In the genomic region with DNA sequence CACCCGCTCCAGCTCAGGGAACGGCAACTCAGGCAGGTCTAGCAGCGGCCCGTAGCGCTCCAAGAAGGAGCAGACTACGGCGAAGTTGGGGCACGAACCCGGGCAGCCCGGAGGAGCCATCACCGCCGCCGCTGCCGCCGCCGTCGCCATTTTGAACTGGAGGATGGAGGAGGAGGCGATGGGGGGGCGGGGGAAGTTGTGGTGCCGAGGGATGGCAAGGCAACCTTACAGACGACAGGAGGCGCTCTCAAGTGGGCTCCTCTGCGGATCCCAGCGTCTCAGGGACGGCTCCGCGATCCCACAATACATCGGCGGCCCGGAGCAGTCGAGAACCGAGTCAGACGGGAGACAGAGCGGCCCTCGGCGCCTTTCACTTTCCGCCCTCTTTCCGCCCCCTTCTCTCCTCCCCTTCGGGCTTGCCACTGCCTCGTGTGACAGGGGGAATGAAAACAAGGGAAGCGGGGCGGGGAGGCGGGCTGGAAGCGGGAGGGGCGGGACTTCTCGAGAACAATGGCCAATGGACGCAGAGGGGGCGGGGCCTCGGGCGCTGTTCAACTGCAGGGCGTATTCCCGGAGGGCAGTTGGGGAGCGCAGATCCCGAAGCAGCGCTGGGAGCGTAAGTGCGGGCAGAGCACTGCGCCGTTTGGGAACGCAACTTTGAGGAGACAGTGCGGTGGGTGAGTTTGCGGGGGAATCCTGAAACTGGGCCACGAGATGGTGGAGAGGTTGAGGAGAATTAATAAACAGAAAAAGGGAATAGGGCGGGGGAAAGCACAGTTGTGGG, we compare ENCODE assay signal across 8 cellular contexts. TPM values are rescaled to one million over a fixed set of nuclear protein-coding genes. Genes with fewer than 3 reads are reported as not detected.
DNase-seq lines count a peak whose midpoint lies in the region; ATAC-seq and TF ChIP-seq lines count a peak whose summit lies in the region.

A gene (plus strand): TSS at position 580 of the 784 bp plus-strand sequence. CDS start 21,353 bp downstream, outside the sequence.
A gene with protein sequence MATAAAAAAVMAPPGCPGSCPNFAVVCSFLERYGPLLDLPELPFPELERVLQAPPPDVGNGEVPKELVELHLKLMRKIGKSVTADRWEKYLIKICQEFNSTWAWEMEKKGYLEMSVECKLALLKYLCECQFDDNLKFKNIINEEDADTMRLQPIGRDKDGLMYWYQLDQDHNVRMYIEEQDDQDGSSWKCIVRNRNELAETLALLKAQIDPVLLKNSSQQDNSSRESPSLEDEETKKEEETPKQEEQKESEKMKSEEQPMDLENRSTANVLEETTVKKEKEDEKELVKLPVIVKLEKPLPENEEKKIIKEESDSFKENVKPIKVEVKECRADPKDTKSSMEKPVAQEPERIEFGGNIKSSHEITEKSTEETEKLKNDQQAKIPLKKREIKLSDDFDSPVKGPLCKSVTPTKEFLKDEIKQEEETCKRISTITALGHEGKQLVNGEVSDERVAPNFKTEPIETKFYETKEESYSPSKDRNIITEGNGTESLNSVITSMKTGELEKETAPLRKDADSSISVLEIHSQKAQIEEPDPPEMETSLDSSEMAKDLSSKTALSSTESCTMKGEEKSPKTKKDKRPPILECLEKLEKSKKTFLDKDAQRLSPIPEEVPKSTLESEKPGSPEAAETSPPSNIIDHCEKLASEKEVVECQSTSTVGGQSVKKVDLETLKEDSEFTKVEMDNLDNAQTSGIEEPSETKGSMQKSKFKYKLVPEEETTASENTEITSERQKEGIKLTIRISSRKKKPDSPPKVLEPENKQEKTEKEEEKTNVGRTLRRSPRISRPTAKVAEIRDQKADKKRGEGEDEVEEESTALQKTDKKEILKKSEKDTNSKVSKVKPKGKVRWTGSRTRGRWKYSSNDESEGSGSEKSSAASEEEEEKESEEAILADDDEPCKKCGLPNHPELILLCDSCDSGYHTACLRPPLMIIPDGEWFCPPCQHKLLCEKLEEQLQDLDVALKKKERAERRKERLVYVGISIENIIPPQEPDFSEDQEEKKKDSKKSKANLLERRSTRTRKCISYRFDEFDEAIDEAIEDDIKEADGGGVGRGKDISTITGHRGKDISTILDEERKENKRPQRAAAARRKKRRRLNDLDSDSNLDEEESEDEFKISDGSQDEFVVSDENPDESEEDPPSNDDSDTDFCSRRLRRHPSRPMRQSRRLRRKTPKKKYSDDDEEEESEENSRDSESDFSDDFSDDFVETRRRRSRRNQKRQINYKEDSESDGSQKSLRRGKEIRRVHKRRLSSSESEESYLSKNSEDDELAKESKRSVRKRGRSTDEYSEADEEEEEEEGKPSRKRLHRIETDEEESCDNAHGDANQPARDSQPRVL (N-terminal part only) (minus strand): TSS at position 158 of the 784 bp plus-strand sequence. CDS start 8 bp downstream, at position 150.

- TF ChIP-seq CTCF in GM12874 (IDR thresholded peaks at IDR 0.05; ENCODE audit: insufficient read depth, low read depth, low read length) (peak; percentile 82), heart right ventricle (IDR thresholded peaks at IDR 0.05) (peak; percentile 32 to 91 (median 81)), upper lobe of right lung (IDR thresholded peaks at IDR 0.05) (peak; percentile 77)

- intact Hi-C loops in heart right ventricle (cut with DNase I): loop anchor here in 8 of 10 donors (1.0 to 10.0 kb wide), 5 partner anchors 172 to 183 kb away; a partner anchor contains a TSS
- intact Hi-C loops in posterior vena cava (cut with DNase I): no loop called here
- intact Hi-C loops in upper lobe of right lung (cut with DNase I): no loop called here

- H3K4me3 ChIP-seq in heart right ventricle (peak within 1 kb of the TSS; percentile 71 to 100 (median 97)), upper lobe of right lung (peak within 1 kb of the TSS; percentile 99)

- DNase-seq in NCI-H1417 (lab: John Stamatoyannopoulos, UW): peak; percentile 97 to 99 (median 98)
- DNase-seq in SW 1271 (lab: John Stamatoyannopoulos, UW): peak; percentile 95 to 98
- peak; percentile 99 for DNase-seq in heart right ventricle
- DNase-seq in posterior vena cava (ENCODE audit: low spot score): peak; percentile 100
- peak; percentile 99 for DNase-seq in upper lobe of right lung

- H3K36me3 ChIP-seq in heart right ventricle (no peaks in the 10 kb centered on the region), upper lobe of right lung (no peaks in the 10 kb centered on the region)

- peak within 1 kb of the TSS; percentile 6 for H3K27ac ChIP-seq in adipose tissue (ENCODE audit: low read depth, low read length)
- peak within 1 kb of the TSS; percentile 82 to 98 (median 97) for H3K27ac ChIP-seq in heart right ventricle
- H3K27ac ChIP-seq in upper lobe of right lung: peak within 1 kb of the TSS; percentile 92

- ATAC-seq in HG02763 (IDR thresholded peaks at IDR 0.05; ENCODE audit: unreplicated experiment) (peak; percentile 79), heart right ventricle (peak; percentile 94 to 96 (median 95)), upper lobe of right lung (peak; percentile 95)

- H3K27me3 ChIP-seq in heart right ventricle (no peaks in the 10 kb centered on the region), upper lobe of right lung (no peaks in the 10 kb centered on the region)

- WGBS in adipose tissue, 3 donors: 0% methylated on average over 61 to 64 of the region's 64 CpGs
- 1% methylated on average over 64 of the region's 64 CpGs for WGBS in heart right ventricle, 2 donors

- H3K9me3 ChIP-seq in heart right ventricle (no peaks in the 10 kb centered on the region), upper lobe of right lung (no peaks in the 10 kb centered on the region)

- H3K4me1 ChIP-seq in heart right ventricle (peaks cover 7 to 68% (median 56%) of the 10 kb centered on the region in 9 donors), upper lobe of right lung (peaks cover 46% of the 10 kb centered on the region)

RNA-seq across cellular contexts. Expression of the first gene that starts in this region (rescaled TPM):
- polyA plus RNA-seq in adipose tissue (100 to 1,000 TPM in 2 of 3 donors, 10 to 100 TPM in 1; 34.5 to 120 (median 103) TPM), heart right ventricle (100 to 1,000 TPM; 135 to 324 TPM)
- total RNA-seq in heart right ventricle (100 to 1,000 TPM in 4 of 10 donors, 10 to 100 TPM in 6; 52.4 to 146 (median 84.7) TPM), posterior vena cava (10 to 100 TPM; 19.5 to 25.3 TPM), upper lobe of right lung (27.3 TPM)

RNA-seq across cellular contexts. Expression of the second gene that starts in this region (rescaled TPM):
- 10 to 100 TPM in 2 of 3 donors, 1 to 10 TPM in 1; 5.9 to 13.5 (median 10.5) TPM for polyA plus RNA-seq in adipose tissue
- 10 to 100 TPM; 31.1 to 55.9 (median 43.8) TPM for total RNA-seq in heart right ventricle
- polyA plus RNA-seq in heart right ventricle: 10 to 100 TPM in 1 of 2 donors, 1 to 10 TPM in 1; 4.6 to 28.2 TPM
- 10 to 100 TPM; 54.9 to 69.5 TPM for total RNA-seq in posterior vena cava
- 62.5 TPM for total RNA-seq in upper lobe of right lung

Comparison
In these comparisons a context has a peak if more than half of its experiments do, and no peak if none do; other contexts are left out.
1. Peak in every context shown above with its lines: DNase-seq, ATAC-seq, H3K4me3 ChIP-seq and H3K27ac ChIP-seq.
2. H3K27ac ChIP-seq: peak in every context shown above with its lines; median percentile 97 in heart right ventricle; 92 in upper lobe of right lung; 6 in adipose tissue.
3. intact Hi-C loops: an anchor here in heart right ventricle (1.0 to 10.0 kb wide); none called in posterior vena cava and upper lobe of right lung.